ENCODE assay signal across 16 cellular contexts in the genomic region with DNA sequence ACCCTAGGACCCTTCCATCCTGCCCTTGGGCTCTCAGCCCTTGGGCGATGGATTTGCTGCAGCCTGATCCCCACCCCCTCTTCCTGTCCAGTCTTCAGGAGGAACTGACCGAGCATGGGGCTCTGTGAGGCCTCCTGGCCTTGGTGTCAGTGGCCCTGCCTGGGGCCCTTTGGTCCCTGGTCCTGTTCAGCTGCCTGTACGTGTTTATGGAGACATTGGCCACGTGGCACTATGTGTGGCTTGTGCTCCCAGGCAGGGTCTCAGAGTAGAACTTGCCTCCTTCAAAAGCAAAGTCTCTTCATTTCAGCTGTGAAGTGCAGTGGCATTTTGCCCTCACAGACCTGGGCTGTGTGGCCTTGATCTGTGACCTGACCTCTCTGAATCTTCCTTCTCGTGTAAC. TPM values are rescaled to one million over a fixed set of nuclear protein-coding genes. Genes with fewer than 3 reads are reported as not detected.
A peak's percentile ranks its signal among the peaks of the same experiment; 100 is the strongest.
DNase-seq lines count a peak whose midpoint lies in the region; ATAC-seq and TF ChIP-seq lines count a peak whose summit lies in the region.
"Had no signal": no experiment of that assay in that cellular context is flagged by ENCODE, and none has a peak within 500 bp of the region (broad histone marks: within the 10 kb centered on the region; RNA-seq: fewer than 3 reads in every experiment).

No MANE protein-coding gene starts in this region.

- peak; percentile 33 for DNase-seq in activated CD8-positive, alpha-beta memory T cell treated with anti-CD3 and anti-CD28 coated beads, Interleukin-2, amount 10 ng/mL, durations not matched to agents 7 days and 5 days
- DNase-seq in activated CD8-positive, alpha-beta memory T cell treated with anti-CD3 and anti-CD28 coated beads, Interleukin-2, amount 50 U/mL, for 4 hours = no peak
- DNase-seq in islet precursor cell = peak; percentile 35
- peak; percentile 59 for DNase-seq in osteocyte (ENCODE audit: extremely low spot score, unreplicated experiment)
- DNase-seq in T-helper 1 cell = no peak
- no peak for DNase-seq in NCI-H82 treated with DMSO at 0.1 percent for 48 hours (lab: John Stamatoyannopoulos, UW; ENCODE audit: unreplicated experiment)
- no peak for DNase-seq in NCI-H2029 treated with DMSO at 0.1 percent for 48 hours (lab: John Stamatoyannopoulos, UW)
- DNase-seq: C1 segment of cervical spinal cord, EL, HFFc6, NCI-H1048, NCI-H1436 treated with DMSO at 0.1 percent for 48 hours, NCI-H510A treated with DMSO at 0.1 percent for 48 hours had no signal

- H3K4me3 Mint-ChIP-seq in activated CD8-positive, alpha-beta memory T cell treated with anti-CD3 and anti-CD28 coated beads, Interleukin-2, amount 10 ng/mL, durations not matched to agents 7 days and 5 days = no peak overlapping the region
- H3K4me3 Mint-ChIP-seq in osteocyte (ENCODE audit: unreplicated experiment) = no peak overlapping the region
- H3K4me3 Mint-ChIP-seq: HFFc6 had no signal

- CTCF ChIA-PET in activated CD8-positive, alpha-beta memory T cell treated with anti-CD3 and anti-CD28 coated beads, Interleukin-2, amount 10 ng/mL, durations not matched to agents 7 days and 5 days (lab: Charles Lee) = no interaction called here

- H3K27me3 Mint-ChIP-seq in activated CD8-positive, alpha-beta memory T cell treated with anti-CD3 and anti-CD28 coated beads, Interleukin-2, amount 10 ng/mL, durations not matched to agents 7 days and 5 days = peaks cover 2% of the 10 kb centered on the region
- H3K27me3 Mint-ChIP-seq in osteocyte (ENCODE audit: unreplicated experiment) = peaks cover 18% of the 10 kb centered on the region

- H3K4me1 Mint-ChIP-seq in activated CD8-positive, alpha-beta memory T cell treated with anti-CD3 and anti-CD28 coated beads, Interleukin-2, amount 10 ng/mL, durations not matched to agents 7 days and 5 days = no peaks in the 10 kb centered on the region
- peaks cover 24% of the 10 kb centered on the region for H3K4me1 Mint-ChIP-seq in osteocyte (ENCODE audit: unreplicated experiment)

- no peak for TF ChIP-seq CTCF in osteocyte (IDR thresholded peaks at IDR 0.05)

- no peak for ATAC-seq in activated CD8-positive, alpha-beta memory T cell treated with anti-CD3 and anti-CD28 coated beads, Interleukin-2, amount 10 ng/mL, durations not matched to agents 7 days and 5 days
- ATAC-seq in GM18873 (IDR thresholded peaks at IDR 0.05; ENCODE audit: low FRiP score, unreplicated experiment) = no peak

- H3K9me3 Mint-ChIP-seq in activated CD8-positive, alpha-beta memory T cell treated with anti-CD3 and anti-CD28 coated beads, Interleukin-2, amount 10 ng/mL, durations not matched to agents 7 days and 5 days (ENCODE audit: low read depth) = no peaks in the 10 kb centered on the region
- H3K9me3 Mint-ChIP-seq in osteocyte (ENCODE audit: unreplicated experiment) = no peaks in the 10 kb centered on the region
- H3K9me3 Mint-ChIP-seq: HFFc6 had no signal

- H3K36me3 Mint-ChIP-seq in activated CD8-positive, alpha-beta memory T cell treated with anti-CD3 and anti-CD28 coated beads, Interleukin-2, amount 10 ng/mL, durations not matched to agents 7 days and 5 days = no peaks in the 10 kb centered on the region
- no peaks in the 10 kb centered on the region for H3K36me3 Mint-ChIP-seq in osteocyte (ENCODE audit: unreplicated experiment)

- no peak overlapping the region for H3K27ac Mint-ChIP-seq in activated CD8-positive, alpha-beta memory T cell treated with anti-CD3 and anti-CD28 coated beads, Interleukin-2, amount 10 ng/mL, durations not matched to agents 7 days and 5 days
- no peak overlapping the region for H3K27ac Mint-ChIP-seq in osteocyte (ENCODE audit: unreplicated experiment)
- H3K27ac Mint-ChIP-seq: HFFc6 had no signal

RNA-seq across cellular contexts. Expression of a gene that starts 11.1 kb away (rescaled TPM):
- total RNA-seq in activated CD8-positive, alpha-beta memory T cell treated with anti-CD3 and anti-CD28 coated beads, Interleukin-2, amount 10 ng/mL, durations not matched to agents 7 days and 5 days = not detected
- not detected in 2 replicates for total RNA-seq in osteocyte
- total RNA-seq: H4, HFFc6, M059J had no signal

RNA-seq across cellular contexts. Expression of a gene that starts 26.0 kb away (rescaled TPM):
- not detected for total RNA-seq in activated CD8-positive, alpha-beta memory T cell treated with anti-CD3 and anti-CD28 coated beads, Interleukin-2, amount 10 ng/mL, durations not matched to agents 7 days and 5 days
- not detected in 2 replicates for total RNA-seq in osteocyte
- total RNA-seq: H4, HFFc6, M059J had no signal

Comparison
In these comparisons a context has a peak if more than half of its experiments do, and no peak if none do; other contexts are left out.
1. DNase-seq: peak in activated CD8-positive, alpha-beta memory T cell treated with anti-CD3 and anti-CD28 coated beads, Interleukin-2, amount 10 ng/mL, durations not matched to agents 7 days and 5 days (single experiment), islet precursor cell (single experiment) and osteocyte (single experiment); none in activated CD8-positive, alpha-beta memory T cell treated with anti-CD3 and anti-CD28 coated beads, Interleukin-2, amount 50 U/mL, for 4 hours (single experiment), T-helper 1 cell (0 of 5), NCI-H82 treated with DMSO at 0.1 percent for 48 hours (single experiment) and NCI-H2029 treated with DMSO at 0.1 percent for 48 hours (single experiment).